Comparison of ENCODE assay signal across 20 cellular contexts in genomic region chr13:50866817-50867640, GRCh38. TPM values are rescaled to one million over a fixed set of nuclear protein-coding genes. Genes with fewer than 3 reads are reported as not detected.
DNase-seq lines count a peak whose midpoint lies in the region; ATAC-seq and TF ChIP-seq lines count a peak whose summit lies in the region.
"Had no signal": no experiment of that assay in that cellular context is flagged by ENCODE, and none has a peak within 500 bp of the region (broad histone marks: within the 10 kb centered on the region; RNA-seq: fewer than 3 reads in every experiment).

No MANE protein-coding gene starts in this region.

- no peaks in the 10 kb centered on the region for H3K36me3 Mint-ChIP-seq in MCF 10A (ENCODE audit: insufficient read depth, unreplicated experiment)
- no peaks in the 10 kb centered on the region for H3K36me3 Mint-ChIP-seq in endodermal cell (ENCODE audit: low read depth)

- H3K27me3 Mint-ChIP-seq in MCF 10A (ENCODE audit: insufficient read depth, unreplicated experiment) = peaks cover 15% of the 10 kb centered on the region
- H3K27me3 Mint-ChIP-seq in endodermal cell (ENCODE audit: insufficient read depth) = peaks cover 4% of the 10 kb centered on the region

- CTCF ChIA-PET in MCF 10A (lab: Yijun Ruan, JAX) = no interaction called here
- CTCF ChIA-PET in OCI-LY7 (lab: Charles Lee; ENCODE audit: unreplicated experiment) = no interaction called here

- no peak for ATAC-seq in HG03521 (IDR thresholded peaks at IDR 0.05; ENCODE audit: unreplicated experiment)
- ATAC-seq: Panc1, SK-N-SH treated with all-trans-retinoic acid at 6 μM for 48 hours had no signal

- BruUV-seq in MCF 10A (replicated peaks; lab: Mats Ljungman, UMichigan) (no TSS peak), OCI-LY7 (replicated peaks; lab: Mats Ljungman, UMichigan) (no TSS peak)

- H2AFZ ChIP-seq in OCI-LY7 (ENCODE audit: low read length) (peak overlapping the region; percentile 46), osteoblast (ENCODE audit: low read length) (no peak overlapping the region)

- no peaks in the 10 kb centered on the region for H3K9me2 ChIP-seq in OCI-LY7 (ENCODE audit: insufficient read depth, low read length)

- H3K4me3 Mint-ChIP-seq in MCF 10A (ENCODE audit: unreplicated experiment) (no peak overlapping the region), endodermal cell (no peak overlapping the region)

- no peaks in the 10 kb centered on the region for H3K79me2 ChIP-seq in OCI-LY7 (ENCODE audit: insufficient read depth, low read depth, low read length)
- H3K79me2 ChIP-seq in osteoblast (ENCODE audit: insufficient read depth, low read length) = no peaks in the 10 kb centered on the region

- H3K9me3 ChIP-seq in breast epithelium (no peaks in the 10 kb centered on the region), OCI-LY7 (ENCODE audit: low read length) (peaks cover 18% of the 10 kb centered on the region; the same call in 1 of the 2 replicates), endodermal cell (ENCODE audit: control insufficient read depth, low read length) (peaks cover 4% of the 10 kb centered on the region), osteoblast (ENCODE audit: low read depth, low read length) (no peaks in the 10 kb centered on the region)

- H3K27me3 ChIP-seq in breast epithelium (no peaks in the 10 kb centered on the region), endodermal cell (ENCODE audit: control insufficient read depth, insufficient read depth, low read length, poor library complexity, severe bottlenecking) (no peaks in the 10 kb centered on the region), osteoblast (ENCODE audit: insufficient read depth, low read length) (peaks cover 4% of the 10 kb centered on the region)
- H3K27me3 ChIP-seq: BLaER1 treated with 17β-estradiol and CSF1 and Interleukin-3, amounts not matched to agents 10 nM and 100 nM had no signal

- intact Hi-C loops in MCF 10A (cut with micrococcal nuclease) (no loop called here), breast epithelium (cut with DNase I; ENCODE audit: low total_unique reads) (no loop called here), OCI-LY7 (cut with micrococcal nuclease; ENCODE audit: unreplicated experiment) (no loop called here)

- DNase-seq in MCF 10A (ENCODE audit: unreplicated experiment) (peak; percentile 0), breast epithelium (ENCODE audit: low spot score in 2 of 2) (no peak), OCI-LY7 (ENCODE audit: low spot score) (no peak), endodermal cell (no peak), osteoblast (ENCODE audit: insufficient read length, low spot score, missing footprints) (peak; percentile 62), ecto neural progenitor cell (ENCODE audit: low spot score) (no peak), NOMO-1 treated with dmso at 0.1 percent for 144 hours (lab: John Stamatoyannopoulos, UW; ENCODE audit: unreplicated experiment) (no peak)
- DNase-seq: 8988T, DMS 273 treated with DMSO at 0.1 percent for 48 hours, NCI-H1417, NCI-H2029, NCI-H2171 treated with DMSO at 0.1 percent for 48 hours, NCI-H774, Right ventricle myocardium superior had no signal

- no peaks in the 10 kb centered on the region for H3K9me3 Mint-ChIP-seq in MCF 10A (ENCODE audit: unreplicated experiment)
- H3K9me3 Mint-ChIP-seq in endodermal cell = peaks cover 6% of the 10 kb centered on the region

- H3K27ac ChIP-seq in breast epithelium (no peak overlapping the region), OCI-LY7 (ENCODE audit: low read depth, low read length, poor library complexity, severe bottlenecking) (no peak overlapping the region), endodermal cell (ENCODE audit: low read depth, low read length) (peak overlapping the region; percentile 65), osteoblast (ENCODE audit: low read depth, low read length) (no peak overlapping the region)
- H3K27ac ChIP-seq: BLaER1 treated with 17β-estradiol and CSF1 and Interleukin-3, amounts not matched to agents 10 nM and 100 nM had no signal

- TF ChIP-seq POLR2A in breast epithelium (IDR thresholded peaks at IDR 0.05) = no peak

- H3K4me1 ChIP-seq in breast epithelium (no peaks in the 10 kb centered on the region), OCI-LY7 (ENCODE audit: insufficient read depth, low read length, poor library complexity, severe bottlenecking) (peaks cover 11% of the 10 kb centered on the region), endodermal cell (ENCODE audit: control insufficient read depth, insufficient read depth, low read length) (no peaks in the 10 kb centered on the region), osteoblast (ENCODE audit: insufficient read depth, low read length) (no peaks in the 10 kb centered on the region)
- H3K4me1 ChIP-seq: BLaER1 treated with 17β-estradiol and CSF1 and Interleukin-3, amounts not matched to agents 10 nM and 100 nM had no signal

- no peak overlapping the region for H3K27ac Mint-ChIP-seq in MCF 10A (ENCODE audit: low read depth, unreplicated experiment)
- no peak overlapping the region for H3K27ac Mint-ChIP-seq in endodermal cell

- H3K36me3 ChIP-seq in breast epithelium (no peaks in the 10 kb centered on the region), OCI-LY7 (ENCODE audit: insufficient read depth, low read length) (no peaks in the 10 kb centered on the region), endodermal cell (ENCODE audit: control insufficient read depth, insufficient read depth, low read length) (no peaks in the 10 kb centered on the region), osteoblast (ENCODE audit: insufficient read depth, low read length) (no peaks in the 10 kb centered on the region)
- H3K36me3 ChIP-seq: BLaER1 treated with 17β-estradiol and CSF1 and Interleukin-3, amounts not matched to agents 10 nM and 100 nM had no signal

- 93 to 100% methylated on average over 2 of the region's 2 CpGs for WGBS in endodermal cell (ENCODE audit: insufficient coverage in 1 of 2, insufficient read length in 1 of 2), 2 experiments

- H3K4me2 ChIP-seq in OCI-LY7 (ENCODE audit: low read length) = no peak overlapping the region
- H3K4me2 ChIP-seq in osteoblast (ENCODE audit: insufficient read depth, low read length) = no peak overlapping the region
- H3K4me2 ChIP-seq: BLaER1 treated with 17β-estradiol and CSF1 and Interleukin-3, amounts not matched to agents 10 nM and 100 nM had no signal

- no peak overlapping the region for H3K4me3 ChIP-seq in breast epithelium
- no peak overlapping the region for H3K4me3 ChIP-seq in OCI-LY7 (ENCODE audit: low read depth, low read length, poor library complexity, severe bottlenecking)
- H3K4me3 ChIP-seq in endodermal cell (ENCODE audit: low read length) = no peak overlapping the region
- H3K4me3 ChIP-seq in osteoblast (ENCODE audit: insufficient read depth, low read length) = no peak overlapping the region
- H3K4me3 ChIP-seq: BLaER1 treated with 17β-estradiol and CSF1 and Interleukin-3, amounts not matched to agents 10 nM and 100 nM had no signal

- H4K20me1 ChIP-seq in OCI-LY7 (ENCODE audit: insufficient read depth, low read length) (no peaks in the 10 kb centered on the region), osteoblast (ENCODE audit: insufficient read depth, low read length) (no peaks in the 10 kb centered on the region)
- H4K20me1 ChIP-seq: BLaER1 treated with 17β-estradiol and CSF1 and Interleukin-3, amounts not matched to agents 10 nM and 100 nM had no signal

- POLR2A ChIA-PET in MCF 10A (lab: Yijun Ruan, JAX) (no interaction called here), OCI-LY7 (lab: Charles Lee) (interaction anchor here (0.6 kb wide), 1 partner anchor 36 kb away, joined by 3 read pairs; no protein-coding TSS in a partner anchor)

- H3K9ac ChIP-seq in endodermal cell (ENCODE audit: extremely low read depth, low read length, poor library complexity, severe bottlenecking) = no peak overlapping the region
- H3K9ac ChIP-seq: BLaER1 treated with 17β-estradiol and CSF1 and Interleukin-3, amounts not matched to agents 10 nM and 100 nM had no signal

- no peaks in the 10 kb centered on the region for H3K4me1 Mint-ChIP-seq in MCF 10A (ENCODE audit: insufficient read depth, unreplicated experiment)
- H3K4me1 Mint-ChIP-seq in endodermal cell = no peaks in the 10 kb centered on the region

- no peak for TF ChIP-seq CTCF in MCF 10A (IDR thresholded peaks at IDR 0.05; ENCODE audit: unreplicated experiment)
- no peak for TF ChIP-seq CTCF in breast epithelium (IDR thresholded peaks at IDR 0.05)
- no peak for TF ChIP-seq CTCF in OCI-LY7 (conservative IDR thresholded peaks at IDR 0.05; ENCODE audit: low read length)
- no peak for TF ChIP-seq CTCF in endodermal cell (conservative IDR thresholded peaks at IDR 0.05)
- no peak for TF ChIP-seq CTCF in osteoblast (IDR thresholded peaks at IDR 0.05; ENCODE audit: extremely low read depth, low read depth, low read length)

RNA-seq across cellular contexts. Expression of gene DLEU7, which starts 23.5 kb away (rescaled TPM):
- total RNA-seq in MCF 10A (2022) = not detected in 2 replicates
- total RNA-seq in breast epithelium = under 1 TPM; 0.15 to 0.66 (median 0.48) TPM
- not detected in 2 replicates for total RNA-seq in OCI-LY7 (2014; rRNA removed; shearing (Covaris generic))
- not detected in 2 replicates for total RNA-seq in OCI-LY7 (2022)
- total RNA-seq in endodermal cell = not detected
- 1.6 TPM for polyA plus RNA-seq in endodermal cell (2013, experiment 1 of 2)
- polyA plus RNA-seq in endodermal cell (2013, experiment 2 of 2) = 1.4 TPM
- total RNA-seq in osteoblast = not detected in 2 replicates
- total RNA-seq: LHCN-M2, NCI-H460 had no signal

RNA-seq across cellular contexts. Expression of gene RNASEH2B, which starts 42.6 kb away (rescaled TPM):
- 41.6 and 53.3 TPM in 2 replicates for total RNA-seq in MCF 10A (2022)
- total RNA-seq in breast epithelium = 10 to 100 TPM; 37.8 to 69.8 (median 61.6) TPM
- 322 and 392 TPM in 2 replicates for total RNA-seq in OCI-LY7 (2014; rRNA removed; shearing (Covaris generic))
- total RNA-seq in OCI-LY7 (2022) = 225 and 277 TPM in 2 replicates
- total RNA-seq in endodermal cell = 10 to 100 TPM; 37.7 to 44.1 TPM
- polyA plus RNA-seq in endodermal cell (2013, experiment 1 of 2) = 29.4 TPM
- 23.8 TPM for polyA plus RNA-seq in endodermal cell (2013, experiment 2 of 2)
- total RNA-seq in osteoblast = 47.4 and 66.9 TPM in 2 replicates

Comparison
In these comparisons a context has a peak if more than half of its experiments do, and no peak if none do; other contexts are left out.
1. DNase-seq: peak in MCF 10A (single experiment) and osteoblast (single experiment); none in breast epithelium (0 of 2), OCI-LY7 (single experiment), endodermal cell (single experiment), ecto neural progenitor cell (single experiment) and NOMO-1 treated with dmso at 0.1 percent for 144 hours (single experiment).